In genomic region chr13:107025991-107026390, GRCh38 we compare ENCODE assay signal across 15 cellular contexts.
DNase-seq lines count a peak whose midpoint lies in the region; ATAC-seq and TF ChIP-seq lines count a peak whose summit lies in the region.
"Had no signal": no experiment of that assay in that cellular context is flagged by ENCODE, and none has a peak within 500 bp of the region (broad histone marks: within the 10 kb centered on the region; RNA-seq: fewer than 3 reads in every experiment).

No MANE protein-coding gene starts in this region.

- H3K36me3 ChIP-seq in adipocyte (ENCODE audit: control insufficient read depth, insufficient read depth, low read length, severe bottlenecking) (no peaks in the 10 kb centered on the region), gastroesophageal sphincter (no peaks in the 10 kb centered on the region)

- H3K4me3 ChIP-seq in adipocyte (ENCODE audit: low read length) (no peak overlapping the region), gastroesophageal sphincter (no peak overlapping the region)

- no peak for TF ChIP-seq CTCF in gastroesophageal sphincter (IDR thresholded peaks at IDR 0.05)
- no peak for TF ChIP-seq CTCF in omental fat pad (IDR thresholded peaks at IDR 0.05)

- no peaks in the 10 kb centered on the region for H3K27me3 Mint-ChIP-seq in T-helper 2 cell treated with Interferon-gamma antibody and Interleukin-4, amounts not matched to agents 5 μg/mL and 100 μg/mL, for 36 hours (ENCODE audit: low read depth)
- H3K27me3 Mint-ChIP-seq: activated T-helper 17 cell treated with anti-CD3 and anti-CD28 coated beads, Interleukin-2, amount 50 U/mL, for 72 hours had no signal

- peak; percentile 48 for DNase-seq in DMS53 (lab: John Stamatoyannopoulos, UW)
- DNase-seq in adipocyte (ENCODE audit: low read depth): peak; percentile 65
- DNase-seq in omental fat pad (ENCODE audit: low spot score): no peak
- no peak for DNase-seq in T-helper 2 cell treated with Interferon-gamma antibody and Interleukin-4, amounts not matched to agents 5 μg/mL and 100 μg/mL, for 36 hours (ENCODE audit: low spot score)
- DNase-seq: activated CD4-positive, alpha-beta T cell treated with anti-CD3 and anti-CD28 coated beads for 48 hours; cerebellar nuclear complex; DMS79 treated with DMSO at 0.1 percent for 48 hours; glutamatergic neuron had no signal

- H3K27me3 ChIP-seq in adipocyte (replicated peaks; ENCODE audit: control insufficient read depth, insufficient read depth, low read length) (no peaks in the 10 kb centered on the region), gastroesophageal sphincter (no peaks in the 10 kb centered on the region)

- peak overlapping the region; percentile 55 for H3K9ac ChIP-seq in adipocyte (ENCODE audit: low read length)

- WGBS in gastroesophageal sphincter (ENCODE audit: low coverage in 1 of 2), 2 donors: 23 to 25% methylated on average over 1 of the region's 1 CpG

- no peaks in the 10 kb centered on the region for H3K4me1 Mint-ChIP-seq in T-helper 2 cell treated with Interferon-gamma antibody and Interleukin-4, amounts not matched to agents 5 μg/mL and 100 μg/mL, for 36 hours (ENCODE audit: low read depth)
- H3K4me1 Mint-ChIP-seq: activated T-helper 17 cell treated with anti-CD3 and anti-CD28 coated beads, Interleukin-2, amount 50 U/mL, for 72 hours had no signal

- H3K27ac Mint-ChIP-seq in T-helper 2 cell treated with Interferon-gamma antibody and Interleukin-4, amounts not matched to agents 5 μg/mL and 100 μg/mL, for 36 hours: no peak overlapping the region
- H3K27ac Mint-ChIP-seq: activated T-helper 17 cell treated with anti-CD3 and anti-CD28 coated beads, Interleukin-2, amount 50 U/mL, for 72 hours had no signal

- TF ChIP-seq POLR2A in gastroesophageal sphincter (IDR thresholded peaks at IDR 0.05): no peak

- H3K4me1 ChIP-seq in adipocyte (ENCODE audit: control insufficient read depth, insufficient read depth, low read length) (peaks cover 19% of the 10 kb centered on the region), gastroesophageal sphincter (peaks cover 3 to 18% (median 6%) of the 10 kb centered on the region in 3 donors)

- peak overlapping the region in 1 of 4 donors; percentile 22 for H3K27ac ChIP-seq in gastroesophageal sphincter
- H3K27ac ChIP-seq: HL-60 had no signal

- ATAC-seq in gastroesophageal sphincter: peak; percentile 72
- peak; percentile 32 for ATAC-seq in omental fat pad (ENCODE audit: low FRiP score)
- no peak for ATAC-seq in GM21786 (IDR thresholded peaks at IDR 0.05; ENCODE audit: unreplicated experiment)
- ATAC-seq in activated CD4-positive, CD25-positive, alpha-beta regulatory T cell treated with anti-CD3 and anti-CD28 coated beads, Interleukin-2, amount 50 U/mL, for 24 hours: no peak
- ATAC-seq in GM21526 (IDR thresholded peaks at IDR 0.05; ENCODE audit: low FRiP score, unreplicated experiment): no peak
- ATAC-seq: activated T-helper 17 cell treated with anti-CD3 and anti-CD28 coated beads, Interleukin-2, amount 50 U/mL, for 72 hours; SK-N-SH treated with all-trans-retinoic acid at 6 μM for 48 hours had no signal

- H3K9me3 Mint-ChIP-seq in T-helper 2 cell treated with Interferon-gamma antibody and Interleukin-4, amounts not matched to agents 5 μg/mL and 100 μg/mL, for 36 hours: peaks cover 15% of the 10 kb centered on the region

- no peak for TF ChIP-seq EP300 in gastroesophageal sphincter (IDR thresholded peaks at IDR 0.05)

- H3K4me3 Mint-ChIP-seq in T-helper 2 cell treated with Interferon-gamma antibody and Interleukin-4, amounts not matched to agents 5 μg/mL and 100 μg/mL, for 36 hours: no peak overlapping the region
- H3K4me3 Mint-ChIP-seq: activated T-helper 17 cell treated with anti-CD3 and anti-CD28 coated beads, Interleukin-2, amount 50 U/mL, for 72 hours had no signal

- no peaks in the 10 kb centered on the region for H3K9me3 ChIP-seq in adipocyte (ENCODE audit: control insufficient read depth, low read length)
- H3K9me3 ChIP-seq in gastroesophageal sphincter: no peaks in the 10 kb centered on the region

- H3K36me3 Mint-ChIP-seq in T-helper 2 cell treated with Interferon-gamma antibody and Interleukin-4, amounts not matched to agents 5 μg/mL and 100 μg/mL, for 36 hours (ENCODE audit: low read depth): no peaks in the 10 kb centered on the region

Comparison
In these comparisons a context has a peak if more than half of its experiments do, and no peak if none do; other contexts are left out.
1. DNase-seq: peak in DMS53 (single experiment) and adipocyte (single experiment); none in omental fat pad (single experiment) and T-helper 2 cell treated with Interferon-gamma antibody and Interleukin-4, amounts not matched to agents 5 μg/mL and 100 μg/mL, for 36 hours (single experiment).
2. ATAC-seq: peak in gastroesophageal sphincter (single experiment) and omental fat pad (single experiment); none in GM21786 (single experiment), activated CD4-positive, CD25-positive, alpha-beta regulatory T cell treated with anti-CD3 and anti-CD28 coated beads, Interleukin-2, amount 50 U/mL, for 24 hours (0 of 2) and GM21526 (single experiment).